9 cellular contexts compared by ENCODE assay signal in genomic region chr12:94622475-94622874, GRCh38. TPM values are rescaled to one million over a fixed set of nuclear protein-coding genes. Genes with fewer than 3 reads are reported as not detected.
DNase-seq lines count a peak whose midpoint lies in the region; ATAC-seq and TF ChIP-seq lines count a peak whose summit lies in the region.
"Had no signal": no experiment of that assay in that cellular context is flagged by ENCODE, and none has a peak within 500 bp of the region (broad histone marks: within the 10 kb centered on the region; RNA-seq: fewer than 3 reads in every experiment).

No MANE protein-coding gene starts in this region.

- no peaks in the 10 kb centered on the region for H3K36me3 Mint-ChIP-seq in CD8-positive, alpha-beta memory T cell
- H3K36me3 Mint-ChIP-seq in natural killer cell: no peaks in the 10 kb centered on the region

- CTCF ChIA-PET in CD8-positive, alpha-beta memory T cell (lab: Charles Lee): interaction anchor here (1.2 kb wide), 1 partner anchor 19 kb away, joined by 4 read pairs; no protein-coding TSS in a partner anchor

- intact Hi-C loops in natural killer cell (cut with micrococcal nuclease): no loop called here

- H3K4me3 ChIP-seq in CD8-positive, alpha-beta memory T cell (ENCODE audit: low read length): peak overlapping the region; percentile 39
- no peak overlapping the region for H3K4me3 ChIP-seq in choroid plexus epithelial cell (ENCODE audit: low read depth, low read length)

- H3K36me3 ChIP-seq in CD8-positive, alpha-beta memory T cell (ENCODE audit: insufficient read depth, low read length): no peaks in the 10 kb centered on the region

- H3K9me3 ChIP-seq in CD8-positive, alpha-beta memory T cell (ENCODE audit: low read length): no peaks in the 10 kb centered on the region

- POLR2A ChIA-PET in CD8-positive, alpha-beta memory T cell (lab: Charles Lee): no interaction called here

- no peaks in the 10 kb centered on the region for H3K27me3 ChIP-seq in CD8-positive, alpha-beta memory T cell (ENCODE audit: insufficient read depth, low read length, poor library complexity, severe bottlenecking)

- H3K27ac Mint-ChIP-seq in CD8-positive, alpha-beta memory T cell: peak overlapping the region in 5 of 8 donors; percentile 39 to 90 (median 82)
- peak overlapping the region; percentile 88 to 89 for H3K27ac Mint-ChIP-seq in natural killer cell

- peaks cover 0 to 3% (median 0%) of the 10 kb centered on the region in 5 donors for H3K9me3 Mint-ChIP-seq in CD8-positive, alpha-beta memory T cell
- H3K9me3 Mint-ChIP-seq in natural killer cell: no peaks in the 10 kb centered on the region

- H3K4me3 Mint-ChIP-seq in CD8-positive, alpha-beta memory T cell: peak overlapping the region in 5 of 7 donors; percentile 74 to 90 (median 84)
- H3K4me3 Mint-ChIP-seq in natural killer cell: peak overlapping the region; percentile 21

- DNase-seq in CD8-positive, alpha-beta memory T cell: no peak
- DNase-seq in M059J (ENCODE audit: low read depth) (peak; percentile 82), choroid plexus epithelial cell (ENCODE audit: low read depth) (peak; percentile 61), natural killer cell (no peak)
- DNase-seq in stimulated activated CD4-positive, alpha-beta T cell treated with anti-CD3 and anti-CD28 coated beads, Interleukin-2, amount 100 ng/mL, for 24 hours: no peak
- DNase-seq: GDM1 had no signal

- H3K4me1 Mint-ChIP-seq in CD8-positive, alpha-beta memory T cell: peaks cover 14 to 22% (median 16%) of the 10 kb centered on the region in 3 donors
- peaks cover 29 to 36% of the 10 kb centered on the region in 2 donors for H3K4me1 Mint-ChIP-seq in natural killer cell

- peaks cover 0 to 5% of the 10 kb centered on the region in 2 donors for H3K27me3 Mint-ChIP-seq in CD8-positive, alpha-beta memory T cell
- H3K27me3 Mint-ChIP-seq in natural killer cell (ENCODE audit: low read depth in 2 of 2): no peaks in the 10 kb centered on the region

- H3K27ac ChIP-seq in CD8-positive, alpha-beta memory T cell (ENCODE audit: low read depth, low read length): no peak overlapping the region

- TF ChIP-seq CTCF in choroid plexus epithelial cell (conservative IDR thresholded peaks at IDR 0.05; ENCODE audit: low read depth, low read length) (no peak), natural killer cell (IDR thresholded peaks at IDR 0.05) (no peak)

- ATAC-seq in natural killer cell (no peak), HG02840 (IDR thresholded peaks at IDR 0.05; ENCODE audit: low FRiP score, unreplicated experiment) (no peak), HG02588 (IDR thresholded peaks at IDR 0.05; ENCODE audit: unreplicated experiment) (no peak), HG02870 (IDR thresholded peaks at IDR 0.05; ENCODE audit: unreplicated experiment) (no peak)

- peaks cover 7% of the 10 kb centered on the region for H3K4me1 ChIP-seq in CD8-positive, alpha-beta memory T cell (ENCODE audit: insufficient read depth, low read length)

RNA-seq across cellular contexts. Expression of gene TMCC3, which starts 27.9 kb away (rescaled TPM):
- total RNA-seq in CD8-positive, alpha-beta memory T cell: under 1 TPM; 0.18 TPM
- polyA plus RNA-seq in CD8-positive, alpha-beta memory T cell: 0.41 TPM
- total RNA-seq in M059J (2014; rRNA removed; shearing (Covaris generic)): 0.12 and 0.54 TPM in 2 replicates
- total RNA-seq in natural killer cell: 10 to 100 TPM; 20.1 to 29.3 (median 21.6) TPM

Comparison
In these comparisons a context has a peak if more than half of its experiments do, and no peak if none do; other contexts are left out.
1. DNase-seq: peak in M059J (single experiment) and choroid plexus epithelial cell (single experiment); none in CD8-positive, alpha-beta memory T cell (0 of 5), natural killer cell (single experiment) and stimulated activated CD4-positive, alpha-beta T cell treated with anti-CD3 and anti-CD28 coated beads, Interleukin-2, amount 100 ng/mL, for 24 hours (0 of 2).
2. RNA of gene TMCC3, which starts 27.9 kb away (total RNA-seq): 20.1 to 29.3 TPM in natural killer cell; 0.12 to 0.54 TPM in M059J and 0.18 TPM in CD8-positive, alpha-beta memory T cell; every median in the first group is over 10 times any median in the second.